Comparison of ENCODE assay signal across 7 cellular contexts in genomic region chr1:183975651-183976050, GRCh38.
"Had no signal": no experiment of that assay in that cellular context is flagged by ENCODE, and none has a peak within 500 bp of the region (broad histone marks: within the 10 kb centered on the region; RNA-seq: fewer than 3 reads in every experiment).

No MANE protein-coding gene starts in this region.

- H3K4me3 Mint-ChIP-seq: IgD-negative memory B cell had no signal

- H3K9me3 Mint-ChIP-seq: IgD-negative memory B cell had no signal

- ATAC-seq: HepG2, K562 had no signal

- H3K36me3 Mint-ChIP-seq: IgD-negative memory B cell had no signal

- H3K4me3 ChIP-seq: K562 had no signal

- H3K27ac Mint-ChIP-seq: IgD-negative memory B cell had no signal

- H3K27ac ChIP-seq: HL-60 had no signal

- DNase-seq: IMR-90, KBM-7, KG1 had no signal
